In genomic region chr6:31493550-31493874, GRCh38 we compare ENCODE assay signal across 9 cellular contexts. TPM values are rescaled to one million over a fixed set of nuclear protein-coding genes. Genes with fewer than 3 reads are reported as not detected.
DNase-seq lines count a peak whose midpoint lies in the region; ATAC-seq, FAIRE-seq and TF ChIP-seq lines count a peak whose summit lies in the region.
"Not testable (repeated sequence)": the region's sequence is repeated elsewhere in the genome, so short reads cannot be mapped to it uniquely, and the experiment has no call there.
"Had no signal": no experiment of that assay in that cellular context is flagged by ENCODE, and none has a peak within 500 bp of the region (broad histone marks: within the 10 kb centered on the region; RNA-seq: fewer than 3 reads in every experiment).

No MANE protein-coding gene starts in this region.

- not testable (repeated sequence) for TF ChIP-seq EP300 in K562 (IDR thresholded peaks at IDR 0.05; ENCODE audit: low read length); neural cell (conservative IDR thresholded peaks at IDR 0.05; ENCODE audit: poor library complexity, severe bottlenecking)

- not testable (repeated sequence) for H2BK120ac ChIP-seq in H9 (ENCODE audit: low read depth, low read length, poor library complexity, severe bottlenecking)

- not testable (repeated sequence) for H3K4me1 ChIP-seq in H9 (ENCODE audit: insufficient read depth, low read length); vagina
- H3K4me1 ChIP-seq in K562 (replicated peaks in 1 of 2; ENCODE audit: control insufficient read depth in 2 of 2, insufficient read depth in 2 of 2, low read length in 2 of 2): peaks cover 37 to 47% of the 10 kb centered on the region in 2 experiments

- TF ChIP-seq RAD21 in K562 (CRISPR knock-in tag; conservative IDR thresholded peaks at IDR 0.05 in 1 of 2, IDR thresholded peaks at IDR 0.05 in 1 of 2); neural cell (conservative IDR thresholded peaks at IDR 0.05): not testable (repeated sequence)

- H3K23ac ChIP-seq in H9 (ENCODE audit: insufficient read length, low read depth, low read length): not testable (repeated sequence)

- not testable (repeated sequence) for H3K9me3 ChIP-seq in H9 (ENCODE audit: control insufficient read depth, low read depth, low read length); K562 (replicated peaks; ENCODE audit: control insufficient read depth, insufficient read depth, low read depth, low read length); neural cell (ENCODE audit: low read length); vagina

- not testable (repeated sequence) for H3K9me1 ChIP-seq in K562 (ENCODE audit: control insufficient read depth, insufficient read depth, low read length)

- H3K79me2 ChIP-seq in H9 (ENCODE audit: insufficient read depth, low read length); neural cell (replicated peaks; ENCODE audit: insufficient read depth, low read length): not testable (repeated sequence)
- H3K79me2 ChIP-seq in K562 (ENCODE audit: control insufficient read depth, insufficient read depth, low read length): peaks cover 15% of the 10 kb centered on the region; the same call in 2 of the 3 replicates

- not testable (repeated sequence) for H3K9me3 Mint-ChIP-seq in H9; T-cell; glutamatergic neuron (ENCODE audit: unreplicated experiment)

- not testable (repeated sequence) for H3K9me2 ChIP-seq in neural cell (ENCODE audit: insufficient read depth, low read length)

- H2BK5ac ChIP-seq in H9 (ENCODE audit: insufficient read length, low read length): not testable (repeated sequence)

- not testable (repeated sequence) for H3K36me3 ChIP-seq in K562 (ENCODE audit: control insufficient read depth, insufficient read depth, low read length); neural cell (ENCODE audit: insufficient read depth, low read length); vagina

- H3K9ac ChIP-seq in H9 (ENCODE audit: extremely low read depth, insufficient read length, low read length); neural cell (ENCODE audit: low read length): not testable (repeated sequence)
- H3K9ac ChIP-seq in K562 (ENCODE audit: insufficient read depth in 1 of 2, low read depth in 2 of 2, low read length in 2 of 2): peak overlapping the region; percentile 74 to 99; a peak in 2 of 4 replicates

- H2BK15ac ChIP-seq in H9 (ENCODE audit: low read depth, low read length): not testable (repeated sequence)

- H3K27me3 Mint-ChIP-seq in H9 (ENCODE audit: low read depth): peaks cover 49% of the 10 kb centered on the region
- not testable (repeated sequence) for H3K27me3 Mint-ChIP-seq in T-cell
- H3K27me3 Mint-ChIP-seq in glutamatergic neuron (ENCODE audit: unreplicated experiment): peaks cover 10% of the 10 kb centered on the region

- not testable (repeated sequence) for TF ChIP-seq CTCF in H9 (conservative IDR thresholded peaks at IDR 0.05); K562 (IDR thresholded peaks at IDR 0.05 in 2 of 3, conservative IDR thresholded peaks at IDR 0.05 in 1 of 3; ENCODE audit: insufficient read depth in 2 of 3, low read depth in 1 of 3, low read length in 3 of 3); glutamatergic neuron (IDR thresholded peaks at IDR 0.05; ENCODE audit: partially characterized antibody, unreplicated experiment); neural cell (IDR thresholded peaks at IDR 0.05; ENCODE audit: poor library complexity, severe bottlenecking); vagina (IDR thresholded peaks at IDR 0.05)

- H3K4me1 Mint-ChIP-seq in H9 (peaks cover 38 to 45% of the 10 kb centered on the region in 2 experiments), T-cell (peaks cover 49 to 54% (median 49%) of the 10 kb centered on the region in 3 donors)
- H3K4me1 Mint-ChIP-seq in glutamatergic neuron (ENCODE audit: low read depth, unreplicated experiment): not testable (repeated sequence)

- WGBS in H9 (ENCODE audit: extremely low coverage, insufficient read length, low lambda C conversion rate): no CpG with 5 or more reads among the region's 2 CpGs
- WGBS in K562 (ENCODE audit: insufficient coverage, low coverage, missing lambda C conversion rate): 4% methylated on average over 2 of the region's 2 CpGs

- not testable (repeated sequence) for H3K27ac Mint-ChIP-seq in H9; glutamatergic neuron (ENCODE audit: unreplicated experiment)
- H3K27ac Mint-ChIP-seq in T-cell: peak overlapping the region; percentile 76 to 89

- ATAC-seq in T-cell (replicated peaks in 1 of 4); K562: not testable (repeated sequence)

- not testable (repeated sequence) for BruUV-seq in K562 (replicated peaks; lab: Mats Ljungman, UMichigan)

- H3K27me3 ChIP-seq in H9 (ENCODE audit: insufficient read depth, low read length); K562 (ENCODE audit: control insufficient read depth in 2 of 2, insufficient read depth in 2 of 2, low read length in 2 of 2); vagina: not testable (repeated sequence)
- peaks cover 53% of the 10 kb centered on the region for H3K27me3 ChIP-seq in neural cell (ENCODE audit: insufficient read depth, low read depth, low read length)

- not testable (repeated sequence) for H3T11ph ChIP-seq in H9 (ENCODE audit: low read length)

- H3K4me2 ChIP-seq in H9 (ENCODE audit: insufficient read depth, insufficient read length, low read length) (peak overlapping the region; percentile 74), K562 (ENCODE audit: insufficient read depth, low read length) (peak overlapping the region; percentile 86; the same call in 1 of the 2 replicates)
- H3K4me2 ChIP-seq in neural cell (ENCODE audit: low read length): not testable (repeated sequence)

- H2AFZ ChIP-seq in H9 (ENCODE audit: low read length); neural cell (ENCODE audit: low read depth, low read length): not testable (repeated sequence)
- peak overlapping the region; percentile 95 for H2AFZ ChIP-seq in K562 (ENCODE audit: low read depth, low read length)

- H3K27ac ChIP-seq in H9 (ENCODE audit: insufficient read length, low read depth, low read length); K562 (ENCODE audit: extremely low read depth, low read depth, low read length); neural cell (ENCODE audit: low read length); vagina: not testable (repeated sequence)

- not testable (repeated sequence) for TF ChIP-seq POLR2A in K562 (conservative IDR thresholded peaks at IDR 0.05); vagina (IDR thresholded peaks at IDR 0.05)

- POLR2A ChIA-PET in T-cell (lab: Charles Lee) (interaction anchor here in 1 of 2 donors (0.7 kb wide), 1 partner anchor 48 kb away, joined by 3 read pairs; no protein-coding TSS in a partner anchor), K562 (lab: Yijun Ruan, JAX) (interaction anchor here (3.4 kb wide), 1 partner anchor 49 kb away, joined by 21 read pairs; the partner anchor contains the start of gene DDX39B)

- not testable (repeated sequence) for H3K79me1 ChIP-seq in H9 (ENCODE audit: insufficient read depth, low read depth, low read length, poor library complexity, severe bottlenecking)

- H4K91ac ChIP-seq in H9 (ENCODE audit: insufficient read length, low read depth, low read length): not testable (repeated sequence)

- not testable (repeated sequence) for H3K18ac ChIP-seq in H9 (ENCODE audit: insufficient read length, low read depth, low read length)

- DNase-seq in H9; T-cell; K562 (ENCODE audit: extremely low read depth in 1 of 4, low spot score in 3 of 4); glutamatergic neuron; vagina (ENCODE audit: extremely low spot score in 2 of 2): not testable (repeated sequence)

- H3K4me3 Mint-ChIP-seq in H9: peak overlapping the region; percentile 76 to 91
- H3K4me3 Mint-ChIP-seq in T-cell: peak overlapping the region; percentile 77 to 93 (median 83)
- peak overlapping the region; percentile 84 for H3K4me3 Mint-ChIP-seq in glutamatergic neuron (ENCODE audit: unreplicated experiment)

- H3K4ac ChIP-seq in H9 (ENCODE audit: low read depth, low read length): not testable (repeated sequence)

- H4K5ac ChIP-seq in H9 (ENCODE audit: insufficient read length, low read depth, low read length): not testable (repeated sequence)

- peaks cover 11% of the 10 kb centered on the region for H3K23me2 ChIP-seq in H9 (ENCODE audit: insufficient read length, low read depth, low read length, poor library complexity, severe bottlenecking)

- H2AK5ac ChIP-seq in H9 (ENCODE audit: insufficient read length, low read length): not testable (repeated sequence)

- intact Hi-C loops in K562 (cut with micrococcal nuclease): loop anchor here (5.0 kb wide), 1 partner anchor 34 kb away; the partner anchor contains the start of gene MCCD1
- intact Hi-C loops in vagina (cut with DNase I): not testable (repeated sequence)

- peak; percentile 11 for FAIRE-seq in K562 (lab: Jason Lieb, UNC)

- H3K4me3 ChIP-seq in K562 (peak overlapping the region; percentile 54; the same call in 1 of the 2 replicates), neural cell (ENCODE audit: low read length) (peak overlapping the region; percentile 65), vagina (peak overlapping the region; percentile 57 to 65)

- H3K36me3 Mint-ChIP-seq in H9 (ENCODE audit: insufficient read depth in 1 of 3, low read depth in 3 of 3); T-cell; glutamatergic neuron (ENCODE audit: unreplicated experiment): not testable (repeated sequence)

- CTCF ChIA-PET in T-cell (lab: Charles Lee) (interaction anchor here in 1 of 2 donors (1.0 to 5.3 kb wide), 3 partner anchors 48 to 56 kb away, joined by 5 to 30 read pairs (median 10); partner anchors contain the start of genes ATP6V1G2, DDX39B and NFKBIL1), K562 (lab: Yijun Ruan, JAX; ENCODE audit: low intra/inter-chr PET ratio) (interaction anchor here (0.6 to 2.6 kb wide), 2 partner anchors 18 to 105 kb away, joined by 3 to 16 read pairs; no protein-coding TSS in a partner anchor)

- not testable (repeated sequence) for H3K56ac ChIP-seq in H9 (ENCODE audit: insufficient read length, low read depth, low read length)

- in situ Hi-C loops in K562 (cut with MboI): loop anchor here (5.0 kb wide), 1 partner anchor 109 kb away; no protein-coding TSS in a partner anchor

- H3F3A ChIP-seq in neural cell (ENCODE audit: insufficient read depth, low read length, poor library complexity, severe bottlenecking): not testable (repeated sequence)

- not testable (repeated sequence) for H4K8ac ChIP-seq in H9 (replicated peaks; ENCODE audit: insufficient read length, low read depth, low read length)

- H2BK12ac ChIP-seq in H9 (ENCODE audit: insufficient read length, low read depth, low read length): not testable (repeated sequence)

- H4K20me1 ChIP-seq in H9 (ENCODE audit: control insufficient read depth, insufficient read depth, insufficient read length); K562 (replicated peaks; ENCODE audit: control insufficient read depth, insufficient read depth, low read length); neural cell (ENCODE audit: insufficient read depth): not testable (repeated sequence)

- H3K14ac ChIP-seq in H9 (ENCODE audit: insufficient read depth, low read length): not testable (repeated sequence)

- not testable (repeated sequence) for H2BK20ac ChIP-seq in H9 (ENCODE audit: low read depth, low read length, poor library complexity, severe bottlenecking)

RNA-seq across cellular contexts. Expression of gene MICB, which starts 4.4 kb away (rescaled TPM):
- total RNA-seq in H9 (2021): 6.2 and 6.8 TPM in 2 replicates
- total RNA-seq in T-cell: 10 to 100 TPM; 15.7 to 21.7 (median 16.1) TPM
- 34.9 and 52.1 TPM in 2 replicates for total RNA-seq in K562 (2011; cell fraction: chromatin; rRNA removed; ENCODE audit: low replicate concordance)
- 45.0 and 45.7 TPM in 2 replicates for total RNA-seq in K562 (2011; cell fraction: nucleolus; rRNA removed)
- total RNA-seq in K562 (2011; cell fraction: nucleoplasm; rRNA removed): 44.4 and 50.8 TPM in 2 replicates
- total RNA-seq in K562 (2014; rRNA removed): 18.5 and 21.8 TPM in 2 replicates
- 16.5 and 18.8 TPM in 2 replicates for total RNA-seq in K562 (2014; rRNA removed; fragmentation: Illumina TruSeq; extraction: Trizol)
- total RNA-seq in K562 (2015; rRNA removed; fragmentation: Illumina TruSeq; extraction: Trizol): 19.8 and 20.6 TPM in 2 replicates
- total RNA-seq in K562 (2021): 21.0 and 23.2 TPM in 2 replicates
- polyA plus RNA-seq in K562 (2011; rRNA removed): 25.0 and 32.6 TPM in 2 replicates
- polyA plus RNA-seq in K562 (2011; cell fraction: cytosol; rRNA removed): 32.5 and 47.5 TPM in 2 replicates
- polyA plus RNA-seq in K562 (2011; cell fraction: nucleus; rRNA removed): 29.0 and 29.3 TPM in 2 replicates
- polyA plus RNA-seq in K562 (2012): 16.5 and 30.9 TPM in 2 replicates
- polyA plus RNA-seq in K562 (2014; fragmentation: Illumina TruSeq; extraction: Trizol): 27.7 and 34.5 TPM in 2 replicates
- polyA plus RNA-seq in K562 (2014; fragmentation: Nextera tagmentation; extraction: Ambion mirVana): 10 to 100 TPM; 13.3 to 18.9 TPM
- polyA plus RNA-seq in K562 (2014; rRNA removed): 21.5 and 24.0 TPM in 2 replicates
- 37.4 and 40.1 TPM in 2 replicates for polyA minus RNA-seq in K562 (2011; rRNA and poly(A)+ RNA removed)
- 21.2 and 28.8 TPM in 2 replicates for polyA minus RNA-seq in K562 (2011; cell fraction: cytosol; rRNA and poly(A)+ RNA removed)
- polyA minus RNA-seq in K562 (2011; cell fraction: nucleus; rRNA and poly(A)+ RNA removed): 6.1 and 9.4 TPM in 2 replicates
- total RNA-seq in glutamatergic neuron (ENCODE audit: unreplicated experiment): 3.6 TPM
- polyA plus RNA-seq in neural cell: 0.14 TPM in 1 of 2 replicates, not detected in the other
- polyA minus RNA-seq in neural cell: not detected in 2 replicates
- total RNA-seq in vagina: 3.2 TPM
- total RNA-seq: SJCRH30 had no signal

RNA-seq across cellular contexts. Expression of gene MCCD1, which starts 35.2 kb away (rescaled TPM):
- total RNA-seq in H9 (2021) (not detected in 2 replicates), T-cell (not detected), K562 (2014; rRNA removed) (not detected in 2 replicates), K562 (2014; rRNA removed; fragmentation: Illumina TruSeq; extraction: Trizol) (not detected in 2 replicates), K562 (2015; rRNA removed; fragmentation: Illumina TruSeq; extraction: Trizol) (not detected in 2 replicates), K562 (2021) (not detected in 2 replicates), glutamatergic neuron (ENCODE audit: unreplicated experiment) (not detected), vagina (not detected)
- not detected in 2 replicates for total RNA-seq in K562 (2011; cell fraction: chromatin; rRNA removed; ENCODE audit: low replicate concordance)
- not detected in 2 replicates for total RNA-seq in K562 (2011; cell fraction: nucleolus; rRNA removed)
- total RNA-seq in K562 (2011; cell fraction: nucleoplasm; rRNA removed): not detected in 2 replicates
- polyA plus RNA-seq in K562 (2011; rRNA removed) (not detected in 2 replicates), K562 (2014; fragmentation: Illumina TruSeq; extraction: Trizol) (not detected in 2 replicates), K562 (2014; fragmentation: Nextera tagmentation; extraction: Ambion mirVana) (not detected), K562 (2014; rRNA removed) (not detected in 2 replicates), neural cell (not detected in 2 replicates)
- not detected in 2 replicates for polyA plus RNA-seq in K562 (2011; cell fraction: cytosol; rRNA removed)
- polyA plus RNA-seq in K562 (2011; cell fraction: nucleus; rRNA removed): not detected in 2 replicates
- 0.11 TPM in 1 of 2 replicates, not detected in the other for polyA plus RNA-seq in K562 (2012)
- polyA minus RNA-seq in K562 (2011; rRNA and poly(A)+ RNA removed): not detected in 2 replicates
- polyA minus RNA-seq in K562 (2011; cell fraction: cytosol; rRNA and poly(A)+ RNA removed): not detected in 2 replicates
- not detected in 2 replicates for polyA minus RNA-seq in K562 (2011; cell fraction: nucleus; rRNA and poly(A)+ RNA removed)
- not detected in 2 replicates for polyA minus RNA-seq in neural cell
- total RNA-seq: foreskin keratinocyte, lung microvascular endothelial cell, SJCRH30 had no signal
- polyA plus RNA-seq: foreskin keratinocyte had no signal

RNA-seq across cellular contexts. Expression of gene DDX39B, which starts 48.3 kb away (rescaled TPM):
- 800 and 813 TPM in 2 replicates for total RNA-seq in H9 (2021)
- total RNA-seq in T-cell: 100 to 1,000 TPM; 507 to 669 (median 631) TPM
- 951 and 1,610 TPM in 2 replicates for total RNA-seq in K562 (2011; cell fraction: chromatin; rRNA removed; ENCODE audit: low replicate concordance)
- 907 and 916 TPM in 2 replicates for total RNA-seq in K562 (2011; cell fraction: nucleolus; rRNA removed)
- 1,013 and 1,191 TPM in 2 replicates for total RNA-seq in K562 (2011; cell fraction: nucleoplasm; rRNA removed)
- 769 and 923 TPM in 2 replicates for total RNA-seq in K562 (2014; rRNA removed)
- 541 and 592 TPM in 2 replicates for total RNA-seq in K562 (2014; rRNA removed; fragmentation: Illumina TruSeq; extraction: Trizol)
- total RNA-seq in K562 (2015; rRNA removed; fragmentation: Illumina TruSeq; extraction: Trizol): 468 and 485 TPM in 2 replicates
- 539 and 597 TPM in 2 replicates for total RNA-seq in K562 (2021)
- polyA plus RNA-seq in K562 (2011; rRNA removed): 665 and 668 TPM in 2 replicates
- polyA plus RNA-seq in K562 (2011; cell fraction: cytosol; rRNA removed): 781 and 900 TPM in 2 replicates
- polyA plus RNA-seq in K562 (2011; cell fraction: nucleus; rRNA removed): 1,075 and 1,764 TPM in 2 replicates
- polyA plus RNA-seq in K562 (2012): 515 and 679 TPM in 2 replicates
- 542 and 628 TPM in 2 replicates for polyA plus RNA-seq in K562 (2014; fragmentation: Illumina TruSeq; extraction: Trizol)
- polyA plus RNA-seq in K562 (2014; fragmentation: Nextera tagmentation; extraction: Ambion mirVana): 100 to 1,000 TPM; 479 to 565 TPM
- polyA plus RNA-seq in K562 (2014; rRNA removed): 869 and 906 TPM in 2 replicates
- polyA minus RNA-seq in K562 (2011; rRNA and poly(A)+ RNA removed): 782 and 1,359 TPM in 2 replicates
- 345 and 506 TPM in 2 replicates for polyA minus RNA-seq in K562 (2011; cell fraction: cytosol; rRNA and poly(A)+ RNA removed)
- 336 and 420 TPM in 2 replicates for polyA minus RNA-seq in K562 (2011; cell fraction: nucleus; rRNA and poly(A)+ RNA removed)
- 526 TPM for total RNA-seq in glutamatergic neuron (ENCODE audit: unreplicated experiment)
- polyA plus RNA-seq in neural cell: 313 and 371 TPM in 2 replicates
- polyA minus RNA-seq in neural cell: 421 and 435 TPM in 2 replicates
- total RNA-seq in vagina: 299 TPM

RNA-seq across cellular contexts. Expression of gene ATP6V1G2, which starts 52.9 kb away (rescaled TPM):
- 3.6 and 3.8 TPM in 2 replicates for total RNA-seq in H9 (2021)
- total RNA-seq in T-cell: 1 to 10 TPM; 3.1 to 5.7 (median 4.1) TPM
- total RNA-seq in K562 (2011; cell fraction: chromatin; rRNA removed; ENCODE audit: low replicate concordance): 1.9 and 2.5 TPM in 2 replicates
- total RNA-seq in K562 (2011; cell fraction: nucleolus; rRNA removed): 1.6 and 1.7 TPM in 2 replicates
- 1.5 and 3.5 TPM in 2 replicates for total RNA-seq in K562 (2011; cell fraction: nucleoplasm; rRNA removed)
- total RNA-seq in K562 (2014; rRNA removed): 0.12 and 0.14 TPM in 2 replicates
- total RNA-seq in K562 (2014; rRNA removed; fragmentation: Illumina TruSeq; extraction: Trizol): 0.29 and 0.32 TPM in 2 replicates
- 0.33 and 0.57 TPM in 2 replicates for total RNA-seq in K562 (2015; rRNA removed; fragmentation: Illumina TruSeq; extraction: Trizol)
- total RNA-seq in K562 (2021): 0.47 and 0.49 TPM in 2 replicates
- 1.0 and 1.5 TPM in 2 replicates for polyA plus RNA-seq in K562 (2011; rRNA removed)
- 0.81 and 1.3 TPM in 2 replicates for polyA plus RNA-seq in K562 (2011; cell fraction: cytosol; rRNA removed)
- 1.6 and 1.9 TPM in 2 replicates for polyA plus RNA-seq in K562 (2011; cell fraction: nucleus; rRNA removed)
- 0.68 and 0.72 TPM in 2 replicates for polyA plus RNA-seq in K562 (2012)
- 0.55 and 1.1 TPM in 2 replicates for polyA plus RNA-seq in K562 (2014; fragmentation: Illumina TruSeq; extraction: Trizol)
- polyA plus RNA-seq in K562 (2014; fragmentation: Nextera tagmentation; extraction: Ambion mirVana): under 1 TPM; 0.15 to 0.17 TPM
- 0.38 and 0.78 TPM in 2 replicates for polyA plus RNA-seq in K562 (2014; rRNA removed)
- 0.28 and 0.60 TPM in 2 replicates for polyA minus RNA-seq in K562 (2011; rRNA and poly(A)+ RNA removed)
- not detected in 2 replicates for polyA minus RNA-seq in K562 (2011; cell fraction: cytosol; rRNA and poly(A)+ RNA removed)
- 0.44 TPM in 1 of 2 replicates, not detected in the other for polyA minus RNA-seq in K562 (2011; cell fraction: nucleus; rRNA and poly(A)+ RNA removed)
- 95.6 TPM for total RNA-seq in glutamatergic neuron (ENCODE audit: unreplicated experiment)
- 56.7 and 76.7 TPM in 2 replicates for polyA plus RNA-seq in neural cell
- polyA minus RNA-seq in neural cell: 41.6 and 46.1 TPM in 2 replicates
- 5.4 TPM for total RNA-seq in vagina

RNA-seq across cellular contexts. Expression of gene NFKBIL1, which starts 53.9 kb away (rescaled TPM):
- total RNA-seq in H9 (2021): 11.8 and 15.1 TPM in 2 replicates
- 10 to 100 TPM in 3 of 5 donors, 1 to 10 TPM in 2; 6.9 to 17.1 (median 11.6) TPM for total RNA-seq in T-cell
- 6.9 and 18.5 TPM in 2 replicates for total RNA-seq in K562 (2011; cell fraction: chromatin; rRNA removed; ENCODE audit: low replicate concordance)
- 18.0 and 22.0 TPM in 2 replicates for total RNA-seq in K562 (2011; cell fraction: nucleolus; rRNA removed)
- 8.6 and 12.2 TPM in 2 replicates for total RNA-seq in K562 (2011; cell fraction: nucleoplasm; rRNA removed)
- 32.9 and 33.1 TPM in 2 replicates for total RNA-seq in K562 (2014; rRNA removed)
- 5.8 and 7.6 TPM in 2 replicates for total RNA-seq in K562 (2014; rRNA removed; fragmentation: Illumina TruSeq; extraction: Trizol)
- 17.0 and 18.1 TPM in 2 replicates for total RNA-seq in K562 (2015; rRNA removed; fragmentation: Illumina TruSeq; extraction: Trizol)
- total RNA-seq in K562 (2021): 24.7 and 28.7 TPM in 2 replicates
- 5.7 and 9.0 TPM in 2 replicates for polyA plus RNA-seq in K562 (2011; rRNA removed)
- 14.1 and 38.6 TPM in 2 replicates for polyA plus RNA-seq in K562 (2011; cell fraction: cytosol; rRNA removed)
- 22.5 and 31.4 TPM in 2 replicates for polyA plus RNA-seq in K562 (2011; cell fraction: nucleus; rRNA removed)
- polyA plus RNA-seq in K562 (2012): 16.3 and 46.1 TPM in 2 replicates
- 4.3 and 14.0 TPM in 2 replicates for polyA plus RNA-seq in K562 (2014; fragmentation: Illumina TruSeq; extraction: Trizol)
- polyA plus RNA-seq in K562 (2014; fragmentation: Nextera tagmentation; extraction: Ambion mirVana): under 1 TPM; 0.49 to 0.59 TPM
- 26.6 and 32.6 TPM in 2 replicates for polyA plus RNA-seq in K562 (2014; rRNA removed)
- polyA minus RNA-seq in K562 (2011; rRNA and poly(A)+ RNA removed): 2.6 and 2.7 TPM in 2 replicates
- polyA minus RNA-seq in K562 (2011; cell fraction: cytosol; rRNA and poly(A)+ RNA removed): 9.0 and 12.8 TPM in 2 replicates
- 6.3 and 8.0 TPM in 2 replicates for polyA minus RNA-seq in K562 (2011; cell fraction: nucleus; rRNA and poly(A)+ RNA removed)
- 29.8 TPM for total RNA-seq in glutamatergic neuron (ENCODE audit: unreplicated experiment)
- 88.7 and 92.8 TPM in 2 replicates for polyA plus RNA-seq in neural cell
- polyA minus RNA-seq in neural cell: 38.9 and 40.4 TPM in 2 replicates
- total RNA-seq in vagina: 14.2 TPM
